In the genomic region with DNA sequence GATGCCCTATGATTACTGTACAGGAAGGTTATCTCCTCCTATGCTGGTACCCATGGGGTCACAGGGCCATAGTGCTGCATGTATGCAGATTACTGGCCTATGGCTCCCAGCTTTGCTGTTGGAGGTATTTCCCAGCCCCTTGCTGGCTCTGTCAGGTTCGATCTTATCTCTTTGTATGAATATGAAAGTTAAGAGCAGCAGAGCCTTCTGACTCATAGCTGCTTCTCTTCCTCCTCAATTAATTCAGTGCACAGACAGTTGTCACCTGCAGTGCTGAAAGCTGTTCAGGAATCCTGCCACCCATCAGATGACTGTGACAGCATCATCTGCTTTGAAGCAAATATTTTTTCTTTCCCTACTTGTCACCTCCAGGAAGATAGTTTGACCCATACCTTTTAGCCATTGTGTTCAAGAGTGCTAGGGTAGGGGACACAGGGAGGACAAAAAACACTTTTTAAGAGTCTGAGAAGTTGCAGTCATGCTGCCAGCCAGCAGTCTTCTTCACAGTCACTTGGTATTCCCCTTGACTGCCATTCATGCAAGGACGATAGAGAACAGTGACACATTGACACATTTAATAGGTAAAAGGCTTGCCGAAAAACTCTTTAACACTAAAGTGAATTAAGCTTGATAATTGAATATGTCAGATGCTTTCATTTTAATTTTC, we compare ENCODE assay signal across 14 cellular contexts.
DNase-seq lines count a peak whose midpoint lies in the region; ATAC-seq, FAIRE-seq and TF ChIP-seq lines count a peak whose summit lies in the region.
"Had no signal": no experiment of that assay in that cellular context is flagged by ENCODE, and none has a peak within 500 bp of the region (broad histone marks: within the 10 kb centered on the region; RNA-seq: fewer than 3 reads in every experiment).

No MANE protein-coding gene starts in this region.

- no peaks in the 10 kb centered on the region for H3K79me2 ChIP-seq in keratinocyte (ENCODE audit: control insufficient read depth, insufficient read depth, low read length)

- no TSS peak for BruUV-seq in A673 (replicated peaks; lab: Mats Ljungman, UMichigan)

- FAIRE-seq in GM18507 (lab: Jason Lieb, UNC) = peak; percentile 58
- FAIRE-seq in keratinocyte (lab: Jason Lieb, UNC) = peak; percentile 73
- FAIRE-seq: RCC 7860, urothelium cell line had no signal

- H3K27me3 ChIP-seq in A673 (replicated peaks; ENCODE audit: insufficient read depth, low read depth, low read length, poor library complexity) (no peaks in the 10 kb centered on the region), keratinocyte (ENCODE audit: control insufficient read depth, extremely low read depth, insufficient read depth, low read length) (no peaks in the 10 kb centered on the region)

- DNase-seq in A673 (ENCODE audit: low spot score) (peak; percentile 11), GM18507 (ENCODE audit: extremely low spot score, insufficient read length, low read depth) (peak; percentile 3), SK-N-DZ (ENCODE audit: low spot score) (peak; percentile 2), keratinocyte (ENCODE audit: low read depth, low spot score) (no peak), middle frontal gyrus (ENCODE audit: extremely low spot score, low spot score) (no peak), SHP77 treated with DMSO at 0.1 percent for 48 hours (lab: John Stamatoyannopoulos, UW) (no peak), DMS79 treated with DMSO at 0.1 percent for 48 hours (lab: John Stamatoyannopoulos, UW) (no peak)
- DNase-seq: central memory CD4-positive, alpha-beta T cell; foreskin fibroblast; NCI-H2029 treated with DMSO at 0.1 percent for 48 hours had no signal

- no peak for ATAC-seq in HG02973 (IDR thresholded peaks at IDR 0.05; ENCODE audit: unreplicated experiment)
- ATAC-seq: WTC11 had no signal

- CTCF ChIA-PET in A673 (lab: Charles Lee) = no interaction called here

- no peaks in the 10 kb centered on the region for H3K4me1 ChIP-seq in A673 (ENCODE audit: insufficient read depth, low read length, poor library complexity, severe bottlenecking)
- peaks cover 3% of the 10 kb centered on the region for H3K4me1 ChIP-seq in keratinocyte (ENCODE audit: control insufficient read depth, extremely low read depth, insufficient read depth, low read length)

- intact Hi-C loops in A673 (cut with micrococcal nuclease; ENCODE audit: unreplicated experiment) = no loop called here

- H3K4me3 ChIP-seq in A673 (ENCODE audit: low read depth, low read length, poor library complexity, severe bottlenecking) (no peak overlapping the region), keratinocyte (ENCODE audit: control insufficient read depth in 2 of 3, extremely low read depth in 1 of 3, insufficient read depth in 2 of 3, low read depth in 1 of 3, low read length in 3 of 3) (no peak overlapping the region)

- TF ChIP-seq CTCF in A673 (conservative IDR thresholded peaks at IDR 0.05; ENCODE audit: low read depth, low read length) = no peak
- TF ChIP-seq CTCF in keratinocyte (optimal IDR thresholded peaks at IDR 0.05 in 1 of 3, IDR thresholded peaks at IDR 0.05 in 1 of 3, conservative IDR thresholded peaks at IDR 0.05 in 1 of 3; ENCODE audit: extremely low read depth in 1 of 3, insufficient read depth in 2 of 3, low read length in 3 of 3) = no peak

- H3K4me2 ChIP-seq in keratinocyte (ENCODE audit: control insufficient read depth, extremely low read depth, insufficient read depth, low read depth, low read length) = no peak overlapping the region

- H3K9me3 ChIP-seq in A673 (ENCODE audit: low read depth, low read length, poor library complexity, severe bottlenecking) = no peaks in the 10 kb centered on the region
- H3K9me3 ChIP-seq in keratinocyte (ENCODE audit: control insufficient read depth, low read depth, low read length) = no peaks in the 10 kb centered on the region

- no peaks in the 10 kb centered on the region for H3K9me1 ChIP-seq in keratinocyte (ENCODE audit: control insufficient read depth, extremely low read depth, insufficient read depth, low read length)

- dilution Hi-C loops in keratinocyte (cut with MboI; ENCODE audit: extremely low pct_ligation_motif_present, low sequenced_read_pairs) = no loop called here

- no peaks in the 10 kb centered on the region for H4K20me1 ChIP-seq in keratinocyte (ENCODE audit: control insufficient read depth, extremely low read depth, insufficient read depth, low read length)

- H3K36me3 ChIP-seq in A673 (ENCODE audit: insufficient read depth, low read length, poor library complexity, severe bottlenecking) (peaks cover 34% of the 10 kb centered on the region), keratinocyte (ENCODE audit: control insufficient read depth in 2 of 2, extremely low read depth in 1 of 2, insufficient read depth in 2 of 2, low read length in 2 of 2) (peaks cover 12 to 13% of the 10 kb centered on the region in 2 experiments)

- no peak overlapping the region for H2AFZ ChIP-seq in keratinocyte (ENCODE audit: control insufficient read depth, low read length)

- no peak overlapping the region for H3K27ac ChIP-seq in A673 (ENCODE audit: low read depth, low read length, poor library complexity, severe bottlenecking)
- no peak overlapping the region for H3K27ac ChIP-seq in keratinocyte (ENCODE audit: control insufficient read depth, insufficient read depth, low read length)

- no peak overlapping the region for H3K9ac ChIP-seq in keratinocyte (ENCODE audit: control insufficient read depth, extremely low read depth, insufficient read depth, low read length)

- POLR2A ChIA-PET in A673 (lab: Charles Lee; ENCODE audit: low non-redundant PET) = no interaction called here

Comparison
In these comparisons a context has a peak if more than half of its experiments do, and no peak if none do; other contexts are left out.
1. DNase-seq: peak in A673 (single experiment), GM18507 (single experiment) and SK-N-DZ (single experiment); none in keratinocyte (single experiment), middle frontal gyrus (single experiment), SHP77 treated with DMSO at 0.1 percent for 48 hours (single experiment) and DMS79 treated with DMSO at 0.1 percent for 48 hours (single experiment).